ENCODE assay signal across 8 cellular contexts in the genomic region with DNA sequence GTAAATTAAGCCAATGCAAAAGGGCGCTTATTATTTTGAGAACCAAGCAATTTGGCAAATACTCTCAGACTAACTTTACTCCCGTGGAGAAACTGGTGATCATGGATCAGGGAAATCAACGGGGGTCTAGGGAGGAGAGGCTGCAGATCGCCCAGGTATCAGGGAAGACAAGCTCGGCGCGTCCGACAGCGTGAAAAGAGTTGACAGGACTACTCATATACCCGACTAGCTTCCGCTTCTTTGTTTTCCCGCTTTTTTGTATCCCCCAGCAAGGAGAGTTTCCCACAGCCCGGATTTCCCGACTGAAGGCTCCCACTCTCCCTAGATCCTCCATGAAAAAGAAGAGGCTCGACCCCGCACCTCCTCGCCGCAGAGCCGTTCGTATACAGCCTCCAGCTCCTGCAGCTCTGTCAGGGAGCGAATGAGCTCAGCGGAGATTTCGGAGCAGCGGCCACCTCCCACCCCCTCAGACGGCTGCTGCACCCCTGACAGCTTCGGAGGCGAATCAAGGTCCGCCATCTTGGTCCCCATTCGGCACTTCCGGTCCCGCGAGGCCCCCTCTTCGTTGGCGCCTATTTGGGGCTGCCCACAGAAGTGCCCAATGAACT.
A peak's percentile ranks its signal among the peaks of the same experiment; 100 is the strongest.
DNase-seq lines count a peak whose midpoint lies in the region; ATAC-seq and TF ChIP-seq lines count a peak whose summit lies in the region.

Gene COG4 (minus strand): TSS at position 542 of the 608 bp plus-strand sequence. CDS start 11 bp downstream, at position 531.

- DNase-seq in NCI-H2227 treated with DMSO at 0.1 percent for 48 hours (lab: John Stamatoyannopoulos, UW) (peak; percentile 76), iris pigment epithelial cell (ENCODE audit: low read depth) (peak; percentile 79)
- peak; percentile 89 for DNase-seq in central memory CD4-positive, alpha-beta T cell
- DNase-seq in stimulated activated CD4-positive, alpha-beta T cell treated with anti-CD3 and anti-CD28 coated beads, Interleukin-12 subunit alpha, Interleukin-12 subunit beta, amount 100 ng/mL, for 4 hours: peak; percentile 88

- ATAC-seq in HG02970 (IDR thresholded peaks at IDR 0.05; ENCODE audit: low FRiP score, unreplicated experiment) (peak; percentile 71), GM19351 (IDR thresholded peaks at IDR 0.05; ENCODE audit: unreplicated experiment) (no peak)
- ATAC-seq in activated CD4-positive, CD25-positive, alpha-beta regulatory T cell treated with anti-CD3 and anti-CD28 coated beads, Interleukin-2, amount 50 U/mL, for 24 hours: peak; percentile 60 to 70

- TF ChIP-seq POLR2A in GM15510 (IDR thresholded peaks at IDR 0.05; ENCODE audit: borderline replicate concordance, extremely low read depth, insufficient read length): peak; percentile 90
